1 cellular context compared by ENCODE assay signal in genomic region chr16:28219283-28219682, GRCh38.
A peak's percentile ranks its signal among the peaks of the same experiment; 100 is the strongest.
TF ChIP-seq lines count a peak whose summit lies in the region.

No MANE protein-coding gene starts in this region.

TF ChIP-seq in K562, 482 proteins besides CTCF, POLR2A, EP300 and RAD21 (continued from another document):
- TF ChIP-seq, protein P1, sequence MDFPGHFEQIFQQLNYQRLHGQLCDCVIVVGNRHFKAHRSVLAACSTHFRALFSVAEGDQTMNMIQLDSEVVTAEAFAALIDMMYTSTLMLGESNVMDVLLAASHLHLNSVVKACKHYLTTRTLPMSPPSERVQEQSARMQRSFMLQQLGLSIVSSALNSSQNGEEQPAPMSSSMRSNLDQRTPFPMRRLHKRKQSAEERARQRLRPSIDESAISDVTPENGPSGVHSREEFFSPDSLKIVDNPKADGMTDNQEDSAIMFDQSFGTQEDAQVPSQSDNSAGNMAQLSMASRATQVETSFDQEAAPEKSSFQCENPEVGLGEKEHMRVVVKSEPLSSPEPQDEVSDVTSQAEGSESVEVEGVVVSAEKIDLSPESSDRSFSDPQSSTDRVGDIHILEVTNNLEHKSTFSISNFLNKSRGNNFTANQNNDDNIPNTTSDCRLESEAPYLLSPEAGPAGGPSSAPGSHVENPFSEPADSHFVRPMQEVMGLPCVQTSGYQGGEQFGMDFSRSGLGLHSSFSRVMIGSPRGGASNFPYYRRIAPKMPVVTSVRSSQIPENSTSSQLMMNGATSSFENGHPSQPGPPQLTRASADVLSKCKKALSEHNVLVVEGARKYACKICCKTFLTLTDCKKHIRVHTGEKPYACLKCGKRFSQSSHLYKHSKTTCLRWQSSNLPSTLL (IDR thresholded peaks at IDR 0.05): no peak
- TF ChIP-seq MAFG (tag; conservative IDR thresholded peaks at IDR 0.05): no peak
- no peak for TF ChIP-seq ZNF583 (CRISPR knock-in tag; IDR thresholded peaks at IDR 0.05)
- no peak for TF ChIP-seq ZNF140 (CRISPR knock-in tag; IDR thresholded peaks at IDR 0.05)
- TF ChIP-seq, protein P2, sequence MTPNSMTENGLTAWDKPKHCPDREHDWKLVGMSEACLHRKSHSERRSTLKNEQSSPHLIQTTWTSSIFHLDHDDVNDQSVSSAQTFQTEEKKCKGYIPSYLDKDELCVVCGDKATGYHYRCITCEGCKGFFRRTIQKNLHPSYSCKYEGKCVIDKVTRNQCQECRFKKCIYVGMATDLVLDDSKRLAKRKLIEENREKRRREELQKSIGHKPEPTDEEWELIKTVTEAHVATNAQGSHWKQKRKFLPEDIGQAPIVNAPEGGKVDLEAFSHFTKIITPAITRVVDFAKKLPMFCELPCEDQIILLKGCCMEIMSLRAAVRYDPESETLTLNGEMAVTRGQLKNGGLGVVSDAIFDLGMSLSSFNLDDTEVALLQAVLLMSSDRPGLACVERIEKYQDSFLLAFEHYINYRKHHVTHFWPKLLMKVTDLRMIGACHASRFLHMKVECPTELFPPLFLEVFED (CRISPR knock-in tag; conservative IDR thresholded peaks at IDR 0.05): no peak
- TF ChIP-seq MYC (IDR thresholded peaks at IDR 0.05; ENCODE audit: low read depth, low read length): no peak
- no peak for TF ChIP-seq MYC (CRISPR knock-in tag; IDR thresholded peaks at IDR 0.05; ENCODE audit: borderline replicate concordance, low read depth)
- TF ChIP-seq DPF2 (IDR thresholded peaks at IDR 0.05): no peak
- no peak for TF ChIP-seq CHCHD3 (CRISPR knock-in tag; IDR thresholded peaks at IDR 0.05)
- no peak for TF ChIP-seq CBFA2T2 (conservative IDR thresholded peaks at IDR 0.05)
- TF ChIP-seq PHF20 (IDR thresholded peaks at IDR 0.05; ENCODE audit: partially characterized antibody): no peak
- TF ChIP-seq FOXK2 (conservative IDR thresholded peaks at IDR 0.05 in 1 of 2, IDR thresholded peaks at IDR 0.05 in 1 of 2; ENCODE audit: low read depth in 2 of 2): 0 out of 4 replicates have a peak, but pooled peaks of 1 of the 2 experiments have one; percentile 22
- no peak for TF ChIP-seq SMARCB1 (IDR thresholded peaks at IDR 0.05; ENCODE audit: insufficient read length, low read depth)
